ENCODE assay signal across 1 cellular context in the genomic region with DNA sequence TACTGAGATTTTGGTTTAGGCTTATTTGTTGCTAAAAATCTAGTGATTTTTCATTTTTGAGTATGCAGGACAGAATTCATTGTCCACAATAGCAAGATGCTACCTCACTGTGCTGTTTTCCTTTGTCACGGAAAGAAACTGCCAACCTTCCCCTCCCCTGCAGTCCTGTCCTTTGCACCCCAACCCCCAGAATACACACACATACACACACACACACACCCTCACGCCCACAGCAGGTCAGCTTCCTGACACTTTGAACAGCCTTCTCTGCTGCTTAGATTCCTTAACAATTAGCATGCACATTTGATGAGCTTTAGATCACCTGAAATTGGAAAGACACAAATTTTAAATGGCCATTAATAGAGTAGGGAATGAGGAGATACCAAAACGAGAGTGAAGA.
TF ChIP-seq lines count a peak whose summit lies in the region.

No MANE protein-coding gene starts in this region.

TF ChIP-seq in HEK293, 187 proteins besides CTCF, POLR2A, EP300 and RAD21:
- TF ChIP-seq, protein P1, sequence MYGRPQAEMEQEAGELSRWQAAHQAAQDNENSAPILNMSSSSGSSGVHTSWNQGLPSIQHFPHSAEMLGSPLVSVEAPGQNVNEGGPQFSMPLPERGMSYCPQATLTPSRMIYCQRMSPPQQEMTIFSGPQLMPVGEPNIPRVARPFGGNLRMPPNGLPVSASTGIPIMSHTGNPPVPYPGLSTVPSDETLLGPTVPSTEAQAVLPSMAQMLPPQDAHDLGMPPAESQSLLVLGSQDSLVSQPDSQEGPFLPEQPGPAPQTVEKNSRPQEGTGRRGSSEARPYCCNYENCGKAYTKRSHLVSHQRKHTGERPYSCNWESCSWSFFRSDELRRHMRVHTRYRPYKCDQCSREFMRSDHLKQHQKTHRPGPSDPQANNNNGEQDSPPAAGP (tag by site-specific recombination; IDR thresholded peaks at IDR 0.05), result no peak
- TF ChIP-seq ZFHX2 (tag by site-specific recombination; conservative IDR thresholded peaks at IDR 0.05) (0 out of 2 replicates have a peak, but pooled peaks have one; percentile 28), EGR2 (tag by site-specific recombination; IDR thresholded peaks at IDR 0.05; ENCODE audit: low read depth) (peak; percentile 54; the same call in 1 of the 2 replicates)
